Comparison of ENCODE assay signal across 17 cellular contexts in genomic region chr17:1918346-1919021, GRCh38.
"Had no signal": no experiment of that assay in that cellular context is flagged by ENCODE, and none has a peak within 500 bp of the region (broad histone marks: within the 10 kb centered on the region; RNA-seq: fewer than 3 reads in every experiment).

No MANE protein-coding gene starts in this region.

- DNase-seq: effector memory CD8-positive, alpha-beta T cell; gastrocnemius medialis; left colon; left ventricle myocardium superior; mesenchymal stem cell; midbrain; small intestine; stimulated activated CD4-positive, alpha-beta T cell treated with anti-CD3 and anti-CD28 coated beads, Interleukin-12 subunit alpha, Interleukin-12 subunit beta, amount 100 ng/mL, for 4 hours; stimulated activated naive CD4-positive, alpha-beta T cell treated with Interleukin-2 at 50 U/mL for 16 hours; thyroid gland had no signal

- H3K9me3 Mint-ChIP-seq: effector memory CD8-positive, alpha-beta T cell; natural killer cell treated with Interleukin-12 subunit alpha and Interleukin-12 subunit beta and Interleukin-15 and Interleukin-18, amount 100 ng/mL, for 72 hours; type B pancreatic cell had no signal

- H3K4me1 ChIP-seq: esophagus muscularis mucosa, thyroid gland had no signal

- H3K4me3 Mint-ChIP-seq: effector memory CD8-positive, alpha-beta T cell; natural killer cell treated with Interleukin-12 subunit alpha and Interleukin-12 subunit beta and Interleukin-15 and Interleukin-18, amount 100 ng/mL, for 72 hours; type B pancreatic cell had no signal

- H2AFZ ChIP-seq: hepatocyte had no signal

- H3K27ac ChIP-seq: epithelial cell of prostate, esophagus muscularis mucosa, gastrocnemius medialis, hepatocyte, thyroid gland had no signal

- H3K27ac Mint-ChIP-seq: effector memory CD8-positive, alpha-beta T cell; natural killer cell treated with Interleukin-12 subunit alpha and Interleukin-12 subunit beta and Interleukin-15 and Interleukin-18, amount 100 ng/mL, for 72 hours; type B pancreatic cell had no signal

- H3K4me2 ChIP-seq: hepatocyte had no signal

- H3K27me3 ChIP-seq: thyroid gland had no signal

- H3K36me3 Mint-ChIP-seq: natural killer cell treated with Interleukin-12 subunit alpha and Interleukin-12 subunit beta and Interleukin-15 and Interleukin-18, amount 100 ng/mL, for 72 hours; type B pancreatic cell had no signal

- H3K9me3 ChIP-seq: esophagus muscularis mucosa, gastrocnemius medialis, thyroid gland had no signal

- H3K4me3 ChIP-seq: esophagus muscularis mucosa, gastrocnemius medialis, hepatocyte, lung, thyroid gland had no signal

- H3K79me2 ChIP-seq: hepatocyte had no signal

- H3K36me3 ChIP-seq: esophagus muscularis mucosa, gastrocnemius medialis, thyroid gland had no signal

- ATAC-seq: effector memory CD8-positive, alpha-beta T cell; gastrocnemius medialis; left colon; left ventricle myocardium superior; natural killer cell treated with Interleukin-12 subunit alpha and Interleukin-12 subunit beta and Interleukin-15 and Interleukin-18, amount 100 ng/mL, for 72 hours; right cardiac atrium had no signal
